In the genomic region with DNA sequence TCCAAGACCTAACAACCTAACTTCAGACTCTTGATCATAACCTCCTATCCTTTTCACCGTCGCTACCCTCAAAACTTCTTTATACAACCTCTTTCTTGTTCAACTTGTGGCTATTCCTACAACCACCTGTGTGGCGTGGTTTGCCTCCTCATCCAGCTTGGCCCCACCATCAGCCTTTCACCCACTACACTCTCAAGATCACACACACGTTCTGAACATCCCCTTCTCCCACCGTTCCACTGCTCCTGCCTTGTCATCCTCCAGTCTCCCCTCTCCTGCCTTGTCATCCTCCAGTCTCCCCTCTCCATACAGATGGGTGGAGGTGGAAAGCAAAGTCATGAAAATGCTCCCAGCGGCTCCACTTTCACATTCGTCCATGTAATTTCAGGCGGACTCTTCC, we compare ENCODE assay signal across 12 cellular contexts. TPM values are rescaled to one million over a fixed set of nuclear protein-coding genes. Genes with fewer than 3 reads are reported as not detected.
"Had no signal": no experiment of that assay in that cellular context is flagged by ENCODE, and none has a peak within 500 bp of the region (broad histone marks: within the 10 kb centered on the region; RNA-seq: fewer than 3 reads in every experiment).

No MANE protein-coding gene starts in this region.

- FAIRE-seq: H1, H54 had no signal

- H3K36me3 ChIP-seq: HAP-1 had no signal

- DNase-seq: GM23248, GOT3, H7, H9, HCEC 1CT, HFFc6 had no signal

- H3K4me1 ChIP-seq: HAP-1 had no signal

- H3K9ac ChIP-seq: GM23248 had no signal

- H3K4me2 ChIP-seq: GM23338 had no signal

- ATAC-seq: GM23338, HCT116 had no signal

- H3K9me3 ChIP-seq: HAP-1 had no signal

- H3K4me3 ChIP-seq: GM23248, GM23338, HAP-1 had no signal

- H2AFZ ChIP-seq: GM23248, GM23338 had no signal

- H3K27ac ChIP-seq: GM23248 had no signal

RNA-seq across cellular contexts. Expression of gene MAK, which starts 14.0 kb away (rescaled TPM):
- total RNA-seq: GM23248, HFFc6 had no signal

RNA-seq across cellular contexts. Expression of gene GCM2, which starts 57.5 kb away (rescaled TPM):
- total RNA-seq: GM23248, GM23338, H1, H4, H7, HFFc6 had no signal
- polyA plus RNA-seq: GM23248, GM23338 had no signal
